In the genomic region with DNA sequence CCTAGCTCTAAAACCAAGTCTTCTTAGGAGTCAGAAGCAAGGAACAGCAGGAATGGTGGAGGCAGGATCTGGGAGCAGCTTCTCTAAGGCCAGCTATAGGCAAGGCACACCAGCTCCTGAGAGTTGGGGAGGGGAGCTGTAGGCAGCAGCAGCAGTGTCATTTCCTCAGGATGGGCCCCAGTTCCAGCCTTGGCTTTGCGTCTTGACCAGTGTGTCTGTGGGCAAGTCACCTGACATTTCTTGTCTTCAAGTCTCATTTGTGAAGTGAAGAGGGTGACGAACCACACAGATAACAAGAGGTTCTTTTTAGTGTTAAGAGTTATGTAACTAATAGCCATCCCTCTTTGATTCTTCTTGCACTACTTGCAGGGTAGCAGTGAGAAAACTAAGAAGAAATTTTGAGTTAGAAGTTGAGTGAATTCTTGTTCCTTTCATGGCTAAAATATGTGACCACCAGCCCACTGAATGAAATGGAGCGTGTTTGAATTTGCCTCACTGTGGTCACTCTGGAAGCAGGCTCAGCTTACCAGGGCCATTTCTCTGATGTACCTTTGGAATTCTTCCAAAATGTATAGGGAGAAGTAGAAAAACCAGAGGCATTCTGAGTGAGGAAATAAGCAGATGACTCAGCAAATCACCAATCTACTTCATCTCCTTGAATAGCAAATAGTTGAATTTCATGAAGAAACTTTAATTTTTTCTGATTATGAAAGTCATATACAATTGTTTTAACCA, we compare ENCODE assay signal across 13 cellular contexts. TPM values are rescaled to one million over a fixed set of nuclear protein-coding genes. Genes with fewer than 3 reads are reported as not detected.
DNase-seq lines count a peak whose midpoint lies in the region; ATAC-seq and TF ChIP-seq lines count a peak whose summit lies in the region.
"Had no signal": no experiment of that assay in that cellular context is flagged by ENCODE, and none has a peak within 500 bp of the region (broad histone marks: within the 10 kb centered on the region; RNA-seq: fewer than 3 reads in every experiment).

No MANE protein-coding gene starts in this region.

- ATAC-seq in HG03354 (IDR thresholded peaks at IDR 0.05; ENCODE audit: poor library complexity, severe bottlenecking, unreplicated experiment) (no peak), HG02623 (IDR thresholded peaks at IDR 0.05; ENCODE audit: unreplicated experiment) (no peak)

- CTCF ChIA-PET in AG04450 (lab: Charles Lee), result interaction anchor here (1.1 to 4.8 kb wide), 2 partner anchors 8 to 50 kb away, joined by 3 to 31 read pairs; no protein-coding TSS in a partner anchor

- H3K27me3 ChIP-seq in AG04450 (ENCODE audit: control insufficient read depth, insufficient read depth, low read length), result no peaks in the 10 kb centered on the region
- H3K27me3 ChIP-seq: SJSA1 had no signal

- POLR2A ChIA-PET in AG04450 (lab: Yijun Ruan, JAX), result no interaction called here

- no peaks in the 10 kb centered on the region for H3K9me3 ChIP-seq in AG04450 (ENCODE audit: control insufficient read depth, insufficient read depth, low read length)
- H3K9me3 ChIP-seq: SJSA1 had no signal

- peak overlapping the region; percentile 71 for H3K27ac ChIP-seq in AG04450 (ENCODE audit: low read depth, low read length)
- H3K27ac ChIP-seq: SJSA1 had no signal

- no peak overlapping the region for H3K4me3 ChIP-seq in AG04450 (ENCODE audit: low read depth, low read length)
- H3K4me3 ChIP-seq: SJSA1 had no signal

- DNase-seq in AG04450 (ENCODE audit: low read depth, low spot score) (no peak), KBM-7 (peak; percentile 53), amniotic epithelial cell (ENCODE audit: low read depth) (peak; percentile 74), iris pigment epithelial cell (ENCODE audit: low read depth) (peak; percentile 92), LoVo (ENCODE audit: low spot score) (no peak)
- DNase-seq in effector CD4-positive, alpha-beta T cell, result no peak
- DNase-seq: activated T-cell treated with anti-CD3 and anti-CD28 coated beads, Interleukin-2, amount 50 U/mL, for 1 hour; Karpas-422; midbrain; stimulated activated CD4-positive, alpha-beta T cell treated with anti-CD3 and anti-CD28 coated beads, Interleukin-4, amount 100 ng/mL, for 24 hours had no signal

- TF ChIP-seq CTCF in AG04450 (IDR thresholded peaks at IDR 0.05; ENCODE audit: low read depth, low read length), result no peak

- in situ Hi-C loops in KBM-7 (cut with MboI; ENCODE audit: low pct_unique_long_range_greater_than_20kb, low sequenced_read_pairs), result no loop called here

RNA-seq across cellular contexts. Expression of gene RHOBTB3, which starts 42.4 kb away (rescaled TPM):
- 303 and 360 TPM in 2 replicates for polyA plus RNA-seq in AG04450 (2011; rRNA removed)
- 690 and 767 TPM in 2 replicates for polyA minus RNA-seq in AG04450 (2011; rRNA and poly(A)+ RNA removed)

RNA-seq across cellular contexts. Expression of gene GLRX, which starts 49.0 kb away (rescaled TPM):
- 233 and 306 TPM in 2 replicates for polyA plus RNA-seq in AG04450 (2011; rRNA removed)
- polyA minus RNA-seq in AG04450 (2011; rRNA and poly(A)+ RNA removed), result 94.4 and 134 TPM in 2 replicates

Comparison
In these comparisons a context has a peak if more than half of its experiments do, and no peak if none do; other contexts are left out.
1. DNase-seq: peak in KBM-7 (single experiment), amniotic epithelial cell (single experiment) and iris pigment epithelial cell (single experiment); none in AG04450 (single experiment), effector CD4-positive, alpha-beta T cell (single experiment) and LoVo (single experiment).